Comparison of ENCODE assay signal across 1 cellular context in the genomic region with DNA sequence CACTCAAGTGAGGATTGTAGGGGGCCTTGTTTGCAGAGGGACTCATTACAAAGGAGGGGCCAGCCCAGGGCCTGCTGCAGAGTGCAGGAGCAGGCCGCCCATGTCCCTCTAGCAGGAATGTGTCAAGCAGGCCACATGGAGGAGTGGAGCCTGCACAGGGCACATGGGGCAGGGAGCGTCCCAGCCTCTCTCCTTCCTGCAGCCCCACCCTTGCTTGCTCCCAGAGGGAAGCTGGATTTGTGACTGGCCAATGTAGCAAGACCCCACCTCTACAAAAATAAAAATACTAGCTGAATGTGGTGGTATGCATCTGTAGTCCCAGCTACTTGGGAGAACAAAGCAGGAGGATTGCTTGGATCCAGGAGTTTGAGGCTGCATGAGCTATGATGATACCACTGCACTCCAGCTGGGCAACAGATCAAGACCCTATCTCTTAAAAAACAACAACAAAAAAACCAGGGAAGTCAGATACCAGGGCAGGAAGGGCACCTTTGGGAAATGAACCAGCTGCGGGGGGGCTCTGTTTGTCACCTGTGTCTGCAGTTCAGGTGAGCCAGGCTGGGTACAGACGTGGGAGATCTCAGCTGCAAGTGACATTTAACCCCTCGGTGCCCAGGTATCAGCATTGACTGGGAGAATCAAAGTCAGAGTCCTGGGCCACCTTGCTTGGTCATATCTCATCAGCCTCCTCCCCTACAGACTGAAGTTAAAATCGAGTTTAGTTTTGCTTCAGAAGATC.
TF ChIP-seq lines count a peak whose summit lies in the region.

No MANE protein-coding gene starts in this region.

TF ChIP-seq in H1, 55 proteins besides CTCF, POLR2A, EP300 and RAD21:
- no peak for TF ChIP-seq RBBP5 (IDR thresholded peaks at IDR 0.05; ENCODE audit: borderline replicate concordance, low read depth, low read length)
- TF ChIP-seq KDM1A (IDR thresholded peaks at IDR 0.05; ENCODE audit: borderline replicate concordance, low read length), result peak; percentile 74
